ENCODE assay signal across 7 cellular contexts in genomic region chr2:230824406-230824978, GRCh38.
DNase-seq lines count a peak whose midpoint lies in the region; ATAC-seq and TF ChIP-seq lines count a peak whose summit lies in the region.

No MANE protein-coding gene starts in this region.

- ATAC-seq in HG03565 (IDR thresholded peaks at IDR 0.05; ENCODE audit: unreplicated experiment) (peak; percentile 56), memory B cell (ENCODE audit: low read depth) (peak; percentile 84)

- TF ChIP-seq CTCF in GM12875 (IDR thresholded peaks at IDR 0.05; ENCODE audit: borderline replicate concordance, insufficient read depth, low read depth, low read length), result peak; percentile 67

- H3K4me3 ChIP-seq in GM12875 (ENCODE audit: low read depth, low read length), result no peak overlapping the region

- H3K9me3 Mint-ChIP-seq in memory B cell, result no peaks in the 10 kb centered on the region

- H3K36me3 Mint-ChIP-seq in memory B cell, result peaks cover 6% of the 10 kb centered on the region

- no peak overlapping the region for H3K27ac Mint-ChIP-seq in memory B cell

- H3K27me3 Mint-ChIP-seq in memory B cell, result peaks cover 18% of the 10 kb centered on the region

- peaks cover 7% of the 10 kb centered on the region for H3K4me1 Mint-ChIP-seq in memory B cell

- DNase-seq in NCI-H748 treated with DMSO at 0.1 percent for 48 hours (lab: John Stamatoyannopoulos, UW) (peak; percentile 61), memory B cell (ENCODE audit: low spot score in 2 of 2) (peak; percentile 58 to 75)
- peak; percentile 33 to 53 for DNase-seq in activated CD4-positive, alpha-beta T cell treated with anti-CD3 and anti-CD28 coated beads, Interleukin-2, amount 50 U/mL, for 48 hours
- DNase-seq in effector CD4-positive, alpha-beta T cell, result peak; percentile 42
- peak; percentile 10 to 16 for DNase-seq in stimulated activated CD8-positive, alpha-beta memory T cell treated with anti-CD3 and anti-CD28 coated beads, Interleukin-4, amount 100 ng/mL, for 4 hours (ENCODE audit: low read depth in 2 of 2, low spot score in 1 of 2)

- no peak overlapping the region for H3K4me3 Mint-ChIP-seq in memory B cell

Comparison
In these comparisons a context has a peak if more than half of its experiments do, and no peak if none do; other contexts are left out.
1. DNase-seq: peak in every context shown above with its lines; median percentile 66 in memory B cell; 61 in NCI-H748 treated with DMSO at 0.1 percent for 48 hours; 43 in activated CD4-positive, alpha-beta T cell treated with anti-CD3 and anti-CD28 coated beads, Interleukin-2, amount 50 U/mL, for 48 hours; 42 in effector CD4-positive, alpha-beta T cell; 13 in stimulated activated CD8-positive, alpha-beta memory T cell treated with anti-CD3 and anti-CD28 coated beads, Interleukin-4, amount 100 ng/mL, for 4 hours.